ENCODE assay signal across 8 cellular contexts in genomic region chr17:7837375-7838290, GRCh38. TPM values are rescaled to one million over a fixed set of nuclear protein-coding genes. Genes with fewer than 3 reads are reported as not detected.
DNase-seq lines count a peak whose midpoint lies in the region; ATAC-seq and TF ChIP-seq lines count a peak whose summit lies in the region.

No MANE protein-coding gene starts in this region.

- H3K27ac ChIP-seq in heart right ventricle = peak overlapping the region in 9 of 10 donors; percentile 97 to 100 (median 99)
- H3K27ac ChIP-seq in WERI-Rb-1 = peak overlapping the region; percentile 17
- peak overlapping the region; percentile 98 for H3K27ac ChIP-seq in right cardiac atrium (ENCODE audit: low read length)

- ATAC-seq in heart right ventricle (no peak), Right ventricle myocardium superior (ENCODE audit: poor library complexity) (no peak), right cardiac atrium (no peak), GM18867 (IDR thresholded peaks at IDR 0.05; ENCODE audit: unreplicated experiment) (no peak)
- no peak for ATAC-seq in stimulated activated naive B cell treated with anti-CD40 and anti-IgM and Interleukin-4, amounts not matched to agents 10 μg/mL and 1 μg/mL and 100 μg/mL, for 72 hours (replicated peaks)

- H3K9me3 ChIP-seq in heart right ventricle (no peaks in the 10 kb centered on the region), WERI-Rb-1 (ENCODE audit: severe bottlenecking) (no peaks in the 10 kb centered on the region), right cardiac atrium (ENCODE audit: control insufficient read depth, low read length) (no peaks in the 10 kb centered on the region)

- TF ChIP-seq CTCF in heart right ventricle (IDR thresholded peaks at IDR 0.05) = no peak
- no peak for TF ChIP-seq CTCF in WERI-Rb-1 (IDR thresholded peaks at IDR 0.05; ENCODE audit: low read depth, low read length)
- TF ChIP-seq CTCF in GM10266 (IDR thresholded peaks at IDR 0.05; ENCODE audit: control insufficient read depth, insufficient read depth, low read depth, missing control alignments) = no peak

- H3K27me3 Mint-ChIP-seq in stimulated activated naive B cell treated with anti-CD40 and anti-IgM and Interleukin-4, amounts not matched to agents 10 μg/mL and 1 μg/mL and 100 μg/mL, for 72 hours = peaks cover 6 to 7% of the 10 kb centered on the region in 2 donors

- H3K4me1 Mint-ChIP-seq in stimulated activated naive B cell treated with anti-CD40 and anti-IgM and Interleukin-4, amounts not matched to agents 10 μg/mL and 1 μg/mL and 100 μg/mL, for 72 hours = peaks cover 58 to 80% of the 10 kb centered on the region in 2 donors

- DNase-seq in heart right ventricle (no peak), Right ventricle myocardium superior (no peak), WERI-Rb-1 (no peak), right cardiac atrium (no peak), GM10266 (ENCODE audit: extremely low spot score) (no peak), activated gamma-delta T cell treated with Interleukin-2 at 50 U/mL for 16 hours (no peak)
- DNase-seq in stimulated activated naive B cell treated with anti-CD40 and anti-IgM and Interleukin-4, amounts not matched to agents 10 μg/mL and 1 μg/mL and 100 μg/mL, for 72 hours = no peak

- H3K9me3 Mint-ChIP-seq in stimulated activated naive B cell treated with anti-CD40 and anti-IgM and Interleukin-4, amounts not matched to agents 10 μg/mL and 1 μg/mL and 100 μg/mL, for 72 hours = peaks cover 0 to 1% of the 10 kb centered on the region in 2 donors

- peak overlapping the region; percentile 86 to 95 for H3K4me3 Mint-ChIP-seq in stimulated activated naive B cell treated with anti-CD40 and anti-IgM and Interleukin-4, amounts not matched to agents 10 μg/mL and 1 μg/mL and 100 μg/mL, for 72 hours

- intact Hi-C loops in heart right ventricle (cut with DNase I) = loop anchor here in 2 of 10 donors (10.0 kb wide), 2 partner anchors 93 to 317 kb away; partner anchors contain the start of gene PER1 (in 1 of the 2)
- intact Hi-C loops in Right ventricle myocardium superior (cut with DNase I) = no loop called here
- intact Hi-C loops in right cardiac atrium (cut with DNase I) = no loop called here

- peak overlapping the region; percentile 49 for H3K27ac Mint-ChIP-seq in stimulated activated naive B cell treated with anti-CD40 and anti-IgM and Interleukin-4, amounts not matched to agents 10 μg/mL and 1 μg/mL and 100 μg/mL, for 72 hours

- H3K36me3 Mint-ChIP-seq in stimulated activated naive B cell treated with anti-CD40 and anti-IgM and Interleukin-4, amounts not matched to agents 10 μg/mL and 1 μg/mL and 100 μg/mL, for 72 hours = peaks cover 5 to 13% of the 10 kb centered on the region in 2 donors

- WGBS in heart right ventricle, 2 donors = 5 to 9% methylated on average over 10 to 12 of the region's 12 CpGs
- WGBS in right cardiac atrium = 6% methylated on average over 12 of the region's 12 CpGs

- peak overlapping the region in 8 of 10 donors; percentile 74 to 95 (median 80) for H3K4me3 ChIP-seq in heart right ventricle
- peak overlapping the region; percentile 71 for H3K4me3 ChIP-seq in WERI-Rb-1 (ENCODE audit: low read depth, low read length)
- peak overlapping the region; percentile 17 for H3K4me3 ChIP-seq in right cardiac atrium (ENCODE audit: low read length)

- H3K27me3 ChIP-seq in heart right ventricle = no peaks in the 10 kb centered on the region
- H3K27me3 ChIP-seq in WERI-Rb-1 (ENCODE audit: insufficient read depth, low read depth, severe bottlenecking) = no peaks in the 10 kb centered on the region
- H3K27me3 ChIP-seq in right cardiac atrium (ENCODE audit: control insufficient read depth, insufficient read depth) = no peaks in the 10 kb centered on the region

- H3K4me1 ChIP-seq in heart right ventricle = peaks cover 12 to 62% (median 56%) of the 10 kb centered on the region in 9 donors
- peaks cover 12% of the 10 kb centered on the region for H3K4me1 ChIP-seq in right cardiac atrium (ENCODE audit: control insufficient read depth, insufficient read depth, low read length)

- peaks cover 0 to 15% (median 0%) of the 10 kb centered on the region in 9 donors for H3K36me3 ChIP-seq in heart right ventricle
- no peaks in the 10 kb centered on the region; the same call in 1 of the 2 replicates for H3K36me3 ChIP-seq in WERI-Rb-1

RNA-seq across cellular contexts. Expression of gene KDM6B, which starts 3.6 kb away (rescaled TPM):
- 10 to 100 TPM; 18.0 to 35.4 (median 26.9) TPM for total RNA-seq in heart right ventricle
- 10 to 100 TPM in 1 of 2 donors, 1 to 10 TPM in 1; 5.2 to 17.6 TPM for polyA plus RNA-seq in heart right ventricle
- total RNA-seq in Right ventricle myocardium superior = 27.9 TPM
- total RNA-seq in right cardiac atrium = 10 to 100 TPM; 25.7 to 28.1 (median 27.5) TPM
- 18.6 TPM for polyA plus RNA-seq in right cardiac atrium

RNA-seq across cellular contexts. Expression of gene TMEM88, which starts 17.2 kb away (rescaled TPM):
- total RNA-seq in heart right ventricle = 10 to 100 TPM; 12.3 to 47.4 (median 19.3) TPM
- polyA plus RNA-seq in heart right ventricle = 100 to 1,000 TPM; 121 to 298 TPM
- total RNA-seq in Right ventricle myocardium superior = 32.4 TPM
- 10 to 100 TPM in 3 of 4 donors, 1 to 10 TPM in 1; 9.0 to 24.6 (median 16.3) TPM for total RNA-seq in right cardiac atrium
- 74.5 TPM for polyA plus RNA-seq in right cardiac atrium

RNA-seq across cellular contexts. Expression of gene NAA38, which starts 19.7 kb away (rescaled TPM):
- total RNA-seq in heart right ventricle (100 to 1,000 TPM in 1 of 10 donors, 10 to 100 TPM in 9; 59.2 to 115 (median 73.0) TPM), Right ventricle myocardium superior (101 TPM), right cardiac atrium (100 to 1,000 TPM in 1 of 4 donors, 10 to 100 TPM in 3; 59.9 to 103 (median 95.6) TPM)
- polyA plus RNA-seq in heart right ventricle (100 to 1,000 TPM; 108 to 167 TPM), right cardiac atrium (160 TPM)

RNA-seq across cellular contexts. Expression of gene CYB5D1, which starts 20.2 kb away (rescaled TPM):
- total RNA-seq in heart right ventricle = 10 to 100 TPM; 12.7 to 20.1 (median 16.0) TPM
- 10 to 100 TPM; 10.0 to 11.6 TPM for polyA plus RNA-seq in heart right ventricle
- total RNA-seq in Right ventricle myocardium superior = 24.2 TPM
- total RNA-seq in right cardiac atrium = 10 to 100 TPM; 12.6 to 16.2 (median 15.4) TPM
- 12.1 TPM for polyA plus RNA-seq in right cardiac atrium

RNA-seq across cellular contexts. Expression of gene CHD3, which starts 51.0 kb away (rescaled TPM):
- 10 to 100 TPM in 5 of 10 donors, 1 to 10 TPM in 5; 8.2 to 22.0 (median 10.4) TPM for total RNA-seq in heart right ventricle
- polyA plus RNA-seq in heart right ventricle = 10 to 100 TPM; 13.7 to 29.0 TPM
- total RNA-seq in Right ventricle myocardium superior = 13.7 TPM
- 10 to 100 TPM; 31.2 to 38.8 (median 35.0) TPM for total RNA-seq in right cardiac atrium
- 45.3 TPM for polyA plus RNA-seq in right cardiac atrium

Comparison
In these comparisons a context has a peak if more than half of its experiments do, and no peak if none do; other contexts are left out.
1. H3K27ac ChIP-seq: peak in every context shown above with its lines; median percentile 99 in heart right ventricle; 98 in right cardiac atrium; 17 in WERI-Rb-1.
2. H3K4me3 ChIP-seq: peak in every context shown above with its lines; median percentile 80 in heart right ventricle; 71 in WERI-Rb-1; 17 in right cardiac atrium.